ENCODE assay signal across 1 cellular context in the genomic region with DNA sequence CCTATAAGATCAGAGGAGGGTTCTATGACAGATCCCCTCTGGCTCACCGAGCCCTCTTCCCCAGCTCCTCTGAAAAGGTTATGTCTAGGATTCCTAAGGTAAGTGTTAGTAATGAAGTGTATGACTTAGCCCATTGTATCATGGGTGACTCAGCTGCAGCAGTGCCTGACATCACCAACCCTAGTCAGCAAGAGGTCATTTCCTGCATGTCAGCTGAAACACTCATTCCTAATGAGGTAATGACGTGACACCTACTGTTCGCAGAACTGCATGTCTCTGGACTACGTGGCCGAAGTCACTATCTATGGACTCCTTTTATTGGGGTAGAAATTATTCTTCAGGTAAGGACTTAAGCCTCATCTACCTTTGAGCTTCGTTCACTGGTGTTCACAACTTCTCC.
A peak's percentile ranks its signal among the peaks of the same experiment; 100 is the strongest.
TF ChIP-seq lines count a peak whose summit lies in the region.

No MANE protein-coding gene starts in this region.

TF ChIP-seq in HEK293, 187 proteins besides CTCF, POLR2A, EP300 and RAD21 (continued from another document):
- TF ChIP-seq ZBTB10 (tag by site-specific recombination; IDR thresholded peaks at IDR 0.05) = no peak
- TF ChIP-seq GFI1B (tag by site-specific recombination; IDR thresholded peaks at IDR 0.05) = no peak
- TF ChIP-seq WT1 (tag by site-specific recombination; IDR thresholded peaks at IDR 0.05) = no peak
- TF ChIP-seq ZNF777 (tag by site-specific recombination; IDR thresholded peaks at IDR 0.05; ENCODE audit: borderline replicate concordance) = no peak
- TF ChIP-seq ZNF596 (tag by site-specific recombination; IDR thresholded peaks at IDR 0.05) = no peak
- peak; percentile 49 for TF ChIP-seq SP3 (tag by site-specific recombination; IDR thresholded peaks at IDR 0.05)
- no peak for TF ChIP-seq TRIM28 (IDR thresholded peaks at IDR 0.05; ENCODE audit: borderline replicate concordance, low read length)
- peak; percentile 57 for TF ChIP-seq ZNF629 (tag by site-specific recombination; IDR thresholded peaks at IDR 0.05)
- TF ChIP-seq ZNF138 (tag by site-specific recombination; IDR thresholded peaks at IDR 0.05; ENCODE audit: borderline replicate concordance) = no peak
- TF ChIP-seq ZNF16 (tag by site-specific recombination; IDR thresholded peaks at IDR 0.05; ENCODE audit: low read depth) = no peak
- no peak for TF ChIP-seq MYNN (tag by site-specific recombination; IDR thresholded peaks at IDR 0.05; ENCODE audit: borderline replicate concordance)
- TF ChIP-seq, protein P1, sequence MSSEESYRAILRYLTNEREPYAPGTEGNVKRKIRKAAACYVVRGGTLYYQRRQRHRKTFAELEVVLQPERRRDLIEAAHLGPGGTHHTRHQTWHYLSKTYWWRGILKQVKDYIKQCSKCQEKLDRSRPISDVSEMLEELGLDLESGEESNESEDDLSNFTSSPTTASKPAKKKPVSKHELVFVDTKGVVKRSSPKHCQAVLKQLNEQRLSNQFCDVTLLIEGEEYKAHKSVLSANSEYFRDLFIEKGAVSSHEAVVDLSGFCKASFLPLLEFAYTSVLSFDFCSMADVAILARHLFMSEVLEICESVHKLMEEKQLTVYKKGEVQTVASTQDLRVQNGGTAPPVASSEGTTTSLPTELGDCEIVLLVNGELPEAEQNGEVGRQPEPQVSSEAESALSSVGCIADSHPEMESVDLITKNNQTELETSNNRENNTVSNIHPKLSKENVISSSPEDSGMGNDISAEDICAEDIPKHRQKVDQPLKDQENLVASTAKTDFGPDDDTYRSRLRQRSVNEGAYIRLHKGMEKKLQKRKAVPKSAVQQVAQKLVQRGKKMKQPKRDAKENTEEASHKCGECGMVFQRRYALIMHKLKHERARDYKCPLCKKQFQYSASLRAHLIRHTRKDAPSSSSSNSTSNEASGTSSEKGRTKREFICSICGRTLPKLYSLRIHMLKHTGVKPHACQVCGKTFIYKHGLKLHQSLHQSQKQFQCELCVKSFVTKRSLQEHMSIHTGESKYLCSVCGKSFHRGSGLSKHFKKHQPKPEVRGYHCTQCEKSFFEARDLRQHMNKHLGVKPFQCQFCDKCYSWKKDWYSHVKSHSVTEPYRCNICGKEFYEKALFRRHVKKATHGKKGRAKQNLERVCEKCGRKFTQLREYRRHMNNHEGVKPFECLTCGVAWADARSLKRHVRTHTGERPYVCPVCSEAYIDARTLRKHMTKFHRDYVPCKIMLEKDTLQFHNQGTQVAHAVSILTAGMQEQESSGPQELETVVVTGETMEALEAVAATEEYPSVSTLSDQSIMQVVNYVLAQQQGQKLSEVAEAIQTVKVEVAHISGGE (tag by site-specific recombination; conservative IDR thresholded peaks at IDR 0.05; ENCODE audit: low read depth) = no peak
- TF ChIP-seq SETDB1 (IDR thresholded peaks at IDR 0.05; ENCODE audit: insufficient read length, low read length) = peak; percentile 19
- 0 out of 2 replicates have a peak, but pooled peaks have one; percentile 32 for TF ChIP-seq ZNF660 (tag by site-specific recombination; IDR thresholded peaks at IDR 0.05)
TF ChIP-seq in HEK293: peak in this region for 6.
